In the genomic region with DNA sequence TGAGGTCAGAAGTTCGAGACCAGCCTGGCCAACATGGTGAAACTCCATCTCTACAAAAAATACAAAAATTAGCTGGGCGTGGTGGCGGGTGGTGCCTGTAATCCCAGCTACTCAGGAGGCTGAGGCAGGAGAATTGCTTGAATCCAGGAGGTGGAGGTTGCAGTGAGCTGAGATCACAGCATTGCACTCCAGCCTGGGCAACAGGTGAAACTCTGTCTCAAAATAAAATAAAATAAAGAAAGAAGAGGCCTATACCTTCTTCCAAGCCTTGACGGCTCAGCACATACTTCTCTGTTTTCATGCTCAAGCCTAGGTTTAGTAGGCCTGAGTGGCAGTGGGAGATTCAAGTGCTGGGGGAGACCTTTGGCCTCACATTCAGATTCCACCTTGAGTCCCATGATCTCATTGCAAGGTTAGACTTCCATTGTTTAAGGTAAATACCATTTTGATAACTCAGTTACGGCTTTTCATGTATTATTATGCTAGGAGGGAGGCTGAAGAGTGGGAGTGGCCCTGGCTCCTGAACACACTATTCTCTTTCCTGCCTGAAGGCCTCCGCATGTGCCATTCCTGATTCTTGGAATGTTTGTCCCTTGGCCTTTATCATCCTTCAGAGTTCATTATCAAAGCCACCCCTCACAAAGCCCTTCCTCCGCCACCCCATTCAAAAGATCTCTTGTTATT, we compare ENCODE assay signal across 16 cellular contexts. TPM values are rescaled to one million over a fixed set of nuclear protein-coding genes. Genes with fewer than 3 reads are reported as not detected.
DNase-seq lines count a peak whose midpoint lies in the region; ATAC-seq and TF ChIP-seq lines count a peak whose summit lies in the region.
"Had no signal": no experiment of that assay in that cellular context is flagged by ENCODE, and none has a peak within 500 bp of the region (broad histone marks: within the 10 kb centered on the region; RNA-seq: fewer than 3 reads in every experiment).

No MANE protein-coding gene starts in this region.

- H3K27ac ChIP-seq in CD8-positive, alpha-beta T cell (ENCODE audit: low read depth, low read length): no peak overlapping the region
- H3K27ac ChIP-seq in HCT116 (ENCODE audit: low read depth, low read length): no peak overlapping the region
- H3K27ac ChIP-seq: SJSA1 had no signal

- no peaks in the 10 kb centered on the region for H3K36me3 ChIP-seq in CD8-positive, alpha-beta T cell (ENCODE audit: insufficient read depth, low read length)
- no peaks in the 10 kb centered on the region; a peak in 1 of 4 replicates for H3K36me3 ChIP-seq in HCT116 (ENCODE audit: control insufficient read depth in 1 of 2, insufficient read depth in 2 of 2, low read length in 2 of 2)
- H3K36me3 ChIP-seq: SJSA1 had no signal

- H4K20me1 ChIP-seq in HCT116 (ENCODE audit: insufficient read depth): no peaks in the 10 kb centered on the region; the same call in 1 of the 2 replicates

- peaks cover 24% of the 10 kb centered on the region for H3K4me1 ChIP-seq in CD8-positive, alpha-beta T cell (ENCODE audit: insufficient read depth, low read length)
- peaks cover 33 to 46% of the 10 kb centered on the region in 2 experiments for H3K4me1 ChIP-seq in HCT116 (ENCODE audit: control insufficient read depth in 1 of 2, insufficient read depth in 2 of 2, low read length in 2 of 2)

- BruUV-seq in HCT116 (replicated peaks; lab: Mats Ljungman, UMichigan): no TSS peak

- RAD21 ChIA-PET in HCT116 (lab: Charles Lee; ENCODE audit: low non-redundant PET in 1 of 2, low total read pairs in 2 of 2, uncharacterized antibody in 2 of 2, unreplicated experiment in 2 of 2): interaction anchor here (0.7 kb wide), 2 partner anchors 32 to 147 kb away, joined by 3 to 6 read pairs; no protein-coding TSS in a partner anchor

- no peaks in the 10 kb centered on the region for H3K36me3 Mint-ChIP-seq in CD8-positive, alpha-beta T cell
- peaks cover 5% of the 10 kb centered on the region for H3K36me3 Mint-ChIP-seq in activated naive CD8-positive, alpha-beta T cell treated with anti-CD3 and anti-CD28 coated beads, Interleukin-2, amount 10 ng/mL, durations not matched to agents 7 days and 5 days
- no peaks in the 10 kb centered on the region for H3K36me3 Mint-ChIP-seq in neural crest cell (ENCODE audit: low read depth)

- DNase-seq in CD8-positive, alpha-beta T cell: no peak
- no peak for DNase-seq in HCT116 (ENCODE audit: low read depth, low spot score)
- DNase-seq in activated naive CD8-positive, alpha-beta T cell treated with anti-CD3 and anti-CD28 coated beads, Interleukin-2, amount 10 ng/mL, durations not matched to agents 7 days and 5 days: no peak
- no peak for DNase-seq in neural crest cell (ENCODE audit: low read depth, low spot score)
- no peak for DNase-seq in 8988T
- no peak for DNase-seq in KG1 (lab: John Stamatoyannopoulos, UW)
- DNase-seq: NCI-H1092; NCI-H2227 treated with DMSO at 0.1 percent for 48 hours; posterior cingulate gyrus; stimulated activated CD4-positive, alpha-beta T cell treated with anti-CD3 and anti-CD28 coated beads, Interleukin-12 subunit alpha, Interleukin-12 subunit beta, amount 100 ng/mL, for 4 hours had no signal

- TF ChIP-seq RAD21 in HCT116 (IDR thresholded peaks at IDR 0.05; ENCODE audit: low read depth): no peak

- no peak for ATAC-seq in CD8-positive, alpha-beta T cell
- ATAC-seq in HCT116 (no peak), GM19452 (IDR thresholded peaks at IDR 0.05; ENCODE audit: unreplicated experiment) (no peak)
- ATAC-seq in activated naive CD8-positive, alpha-beta T cell treated with anti-CD3 and anti-CD28 coated beads, Interleukin-2, amount 10 ng/mL, durations not matched to agents 7 days and 5 days (ENCODE audit: low read depth): no peak

- TF ChIP-seq POLR2A in HCT116 (IDR thresholded peaks at IDR 0.05; ENCODE audit: borderline replicate concordance, extremely low read depth, insufficient read depth, insufficient read length): no peak

- H3K4me3 ChIP-seq in CD8-positive, alpha-beta T cell (ENCODE audit: low read depth, low read length): no peak overlapping the region
- H3K4me3 ChIP-seq in HCT116 (replicated peaks in 1 of 2; ENCODE audit: low read depth in 1 of 2, low read length in 2 of 2): no peak overlapping the region
- H3K4me3 ChIP-seq: SJSA1 had no signal

- peaks cover 31% of the 10 kb centered on the region for H3K4me1 Mint-ChIP-seq in CD8-positive, alpha-beta T cell (ENCODE audit: low read depth)
- H3K4me1 Mint-ChIP-seq in activated naive CD8-positive, alpha-beta T cell treated with anti-CD3 and anti-CD28 coated beads, Interleukin-2, amount 10 ng/mL, durations not matched to agents 7 days and 5 days: peaks cover 20% of the 10 kb centered on the region
- H3K4me1 Mint-ChIP-seq in neural crest cell: peaks cover 31% of the 10 kb centered on the region

- no peak overlapping the region for H2AFZ ChIP-seq in HCT116 (ENCODE audit: low read depth, low read length, poor library complexity, severe bottlenecking)

- no peak overlapping the region for H3K27ac Mint-ChIP-seq in CD8-positive, alpha-beta T cell
- H3K27ac Mint-ChIP-seq in activated naive CD8-positive, alpha-beta T cell treated with anti-CD3 and anti-CD28 coated beads, Interleukin-2, amount 10 ng/mL, durations not matched to agents 7 days and 5 days: peak overlapping the region; percentile 68
- no peak overlapping the region for H3K27ac Mint-ChIP-seq in neural crest cell (ENCODE audit: unreplicated experiment)

- intact Hi-C loops in CD8-positive, alpha-beta T cell (cut with DNase I, micrococcal nuclease): no loop called here
- intact Hi-C loops in HCT116 (cut with micrococcal nuclease): no loop called here

- no peaks in the 10 kb centered on the region for H3K9me2 ChIP-seq in HCT116 (ENCODE audit: insufficient read depth)

- no peaks in the 10 kb centered on the region for H3K9me3 Mint-ChIP-seq in CD8-positive, alpha-beta T cell
- H3K9me3 Mint-ChIP-seq in activated naive CD8-positive, alpha-beta T cell treated with anti-CD3 and anti-CD28 coated beads, Interleukin-2, amount 10 ng/mL, durations not matched to agents 7 days and 5 days: no peaks in the 10 kb centered on the region
- H3K9me3 Mint-ChIP-seq in neural crest cell: no peaks in the 10 kb centered on the region

- peaks cover 5% of the 10 kb centered on the region for H3K27me3 Mint-ChIP-seq in CD8-positive, alpha-beta T cell (ENCODE audit: low read depth)
- peaks cover 6% of the 10 kb centered on the region for H3K27me3 Mint-ChIP-seq in activated naive CD8-positive, alpha-beta T cell treated with anti-CD3 and anti-CD28 coated beads, Interleukin-2, amount 10 ng/mL, durations not matched to agents 7 days and 5 days
- peaks cover 36% of the 10 kb centered on the region for H3K27me3 Mint-ChIP-seq in neural crest cell (ENCODE audit: low read depth)

- H3K27me3 ChIP-seq in CD8-positive, alpha-beta T cell (ENCODE audit: insufficient read depth, low read length): no peaks in the 10 kb centered on the region
- no peaks in the 10 kb centered on the region for H3K27me3 ChIP-seq in HCT116 (ENCODE audit: insufficient read depth, low read length)
- H3K27me3 ChIP-seq: SJSA1 had no signal

- peaks cover 33% of the 10 kb centered on the region for H3K79me2 ChIP-seq in HCT116 (ENCODE audit: insufficient read depth, low read length)

- H3K9ac ChIP-seq in HCT116 (ENCODE audit: low read length): no peak overlapping the region

- no peaks in the 10 kb centered on the region for H3K9me3 ChIP-seq in CD8-positive, alpha-beta T cell (ENCODE audit: low read length)
- H3K9me3 ChIP-seq in HCT116 (ENCODE audit: control insufficient read depth in 1 of 2, insufficient read depth in 1 of 2, low read depth in 1 of 2, low read length in 2 of 2): no peaks in the 10 kb centered on the region
- H3K9me3 ChIP-seq: SJSA1 had no signal

- no peak for TF ChIP-seq CTCF in CD8-positive, alpha-beta T cell (IDR thresholded peaks at IDR 0.05)
- TF ChIP-seq CTCF in HCT116 (IDR thresholded peaks at IDR 0.05 in 2 of 3, conservative IDR thresholded peaks at IDR 0.05 in 1 of 3; ENCODE audit: borderline replicate concordance in 1 of 3, insufficient read depth in 1 of 3, low read depth in 2 of 3, low read length in 2 of 3): no peak
- no peak for TF ChIP-seq CTCF in neural crest cell (conservative IDR thresholded peaks at IDR 0.05)

- H3K4me3 Mint-ChIP-seq in CD8-positive, alpha-beta T cell: peak overlapping the region; percentile 33
- H3K4me3 Mint-ChIP-seq in activated naive CD8-positive, alpha-beta T cell treated with anti-CD3 and anti-CD28 coated beads, Interleukin-2, amount 10 ng/mL, durations not matched to agents 7 days and 5 days: peak overlapping the region; percentile 2
- peak overlapping the region; percentile 73 for H3K4me3 Mint-ChIP-seq in neural crest cell

- CTCF ChIA-PET in CD8-positive, alpha-beta T cell (lab: Charles Lee): interaction anchor here (0.7 kb wide), 1 partner anchor 362 kb away, joined by 4 read pairs; no protein-coding TSS in a partner anchor
- CTCF ChIA-PET in HCT116 (lab: Charles Lee): no interaction called here

- peak overlapping the region; percentile 90; the same call in 1 of the 2 replicates for H3K4me2 ChIP-seq in HCT116 (ENCODE audit: low read length)

- POLR2A ChIA-PET in CD8-positive, alpha-beta T cell (lab: Charles Lee): no interaction called here
- POLR2A ChIA-PET in HCT116 (lab: Charles Lee): interaction anchor here (1.5 to 2.9 kb wide), 2 partner anchors 36 to 42 kb away, joined by 6 to 15 read pairs; partner anchors contain the start of gene C19orf33
- POLR2A ChIA-PET in activated naive CD8-positive, alpha-beta T cell treated with anti-CD3 and anti-CD28 coated beads, Interleukin-2, amount 10 ng/mL, durations not matched to agents 7 days and 5 days (lab: Charles Lee): no interaction called here

RNA-seq across cellular contexts. Expression of gene SPINT2, which starts 1.6 kb away (rescaled TPM):
- 10 to 100 TPM; 35.7 to 38.2 TPM for total RNA-seq in CD8-positive, alpha-beta T cell
- 500 TPM for total RNA-seq in HCT116 (2021; ENCODE audit: unreplicated experiment)
- 492 and 532 TPM in 2 replicates for polyA plus RNA-seq in HCT116 (2012)
- 10 to 100 TPM; 50.3 to 60.9 TPM for total RNA-seq in activated naive CD8-positive, alpha-beta T cell treated with anti-CD3 and anti-CD28 coated beads, Interleukin-2, amount 10 ng/mL, durations not matched to agents 7 days and 5 days
- 9.2 and 9.6 TPM in 2 replicates for total RNA-seq in neural crest cell
- total RNA-seq: SJSA1 had no signal

RNA-seq across cellular contexts. Expression of gene PPP1R14A, which starts 6.6 kb away (rescaled TPM):
- total RNA-seq in CD8-positive, alpha-beta T cell: not detected
- total RNA-seq in HCT116 (2021; ENCODE audit: unreplicated experiment): 0.84 TPM
- not detected in 2 replicates for polyA plus RNA-seq in HCT116 (2012)
- not detected for total RNA-seq in activated naive CD8-positive, alpha-beta T cell treated with anti-CD3 and anti-CD28 coated beads, Interleukin-2, amount 10 ng/mL, durations not matched to agents 7 days and 5 days
- total RNA-seq in neural crest cell: 1.2 and 1.7 TPM in 2 replicates
- total RNA-seq: HT1080, SJSA1 had no signal
- polyA plus RNA-seq: CD14-positive monocyte had no signal

RNA-seq across cellular contexts. Expression of gene DPF1, which starts 38.7 kb away (rescaled TPM):
- total RNA-seq in CD8-positive, alpha-beta T cell: not detected
- total RNA-seq in HCT116 (2021; ENCODE audit: unreplicated experiment) (9.7 TPM), neural crest cell (31.7 and 35.5 TPM in 2 replicates)
- polyA plus RNA-seq in HCT116 (2012): 4.6 and 6.6 TPM in 2 replicates
- total RNA-seq in activated naive CD8-positive, alpha-beta T cell treated with anti-CD3 and anti-CD28 coated beads, Interleukin-2, amount 10 ng/mL, durations not matched to agents 7 days and 5 days: under 1 TPM; 0.14 to 0.31 TPM
- total RNA-seq: mononuclear cell had no signal
- polyA plus RNA-seq: CD14-positive monocyte had no signal

RNA-seq across cellular contexts. Expression of gene C19orf33, which starts 41.3 kb away (rescaled TPM):
- total RNA-seq in CD8-positive, alpha-beta T cell: not detected
- total RNA-seq in HCT116 (2021; ENCODE audit: unreplicated experiment): 135 TPM
- polyA plus RNA-seq in HCT116 (2012): 383 and 389 TPM in 2 replicates
- not detected for total RNA-seq in activated naive CD8-positive, alpha-beta T cell treated with anti-CD3 and anti-CD28 coated beads, Interleukin-2, amount 10 ng/mL, durations not matched to agents 7 days and 5 days
- total RNA-seq in neural crest cell: not detected in 2 replicates
- total RNA-seq: cerebellum, SJSA1 had no signal

RNA-seq across cellular contexts. Expression of gene YIF1B, which starts 53.0 kb away (rescaled TPM):
- 10 to 100 TPM; 12.0 to 13.0 TPM for total RNA-seq in CD8-positive, alpha-beta T cell
- total RNA-seq in HCT116 (2021; ENCODE audit: unreplicated experiment) (67.5 TPM), neural crest cell (43.7 and 45.7 TPM in 2 replicates)
- 109 and 112 TPM in 2 replicates for polyA plus RNA-seq in HCT116 (2012)
- total RNA-seq in activated naive CD8-positive, alpha-beta T cell treated with anti-CD3 and anti-CD28 coated beads, Interleukin-2, amount 10 ng/mL, durations not matched to agents 7 days and 5 days: 10 to 100 TPM; 59.9 to 65.5 TPM

Comparison
In these comparisons a context has a peak if more than half of its experiments do, and no peak if none do; other contexts are left out.
1. H3K4me3 Mint-ChIP-seq: peak in every context shown above with its lines; median percentile 73 in neural crest cell; 33 in CD8-positive, alpha-beta T cell; 2 in activated naive CD8-positive, alpha-beta T cell treated with anti-CD3 and anti-CD28 coated beads, Interleukin-2, amount 10 ng/mL, durations not matched to agents 7 days and 5 days.